18 cellular contexts compared by ENCODE assay signal in genomic region chr3:183108470-183108869, GRCh38. TPM values are rescaled to one million over a fixed set of nuclear protein-coding genes. Genes with fewer than 3 reads are reported as not detected.
DNase-seq lines count a peak whose midpoint lies in the region; ATAC-seq, FAIRE-seq and TF ChIP-seq lines count a peak whose summit lies in the region.
"Had no signal": no experiment of that assay in that cellular context is flagged by ENCODE, and none has a peak within 500 bp of the region (broad histone marks: within the 10 kb centered on the region; RNA-seq: fewer than 3 reads in every experiment).

No MANE protein-coding gene starts in this region.

- CTCF ChIA-PET in GM12878 (lab: Yijun Ruan, JAX), result interaction anchor here (2.0 kb wide), 1 partner anchor 14 kb away, joined by 5 read pairs; no protein-coding TSS in a partner anchor
- CTCF ChIA-PET in WTC11 (lab: Charles Lee), result no interaction called here

- H3K4me1 Mint-ChIP-seq in mesothelial cell of epicardium, result peaks cover 26% of the 10 kb centered on the region
- no peaks in the 10 kb centered on the region for H3K4me1 Mint-ChIP-seq in WTC11
- no peaks in the 10 kb centered on the region for H3K4me1 Mint-ChIP-seq in T-helper 17 cell
- H3K4me1 Mint-ChIP-seq: CD4-positive, CD25-positive, alpha-beta regulatory T cell had no signal

- SMC1A ChIA-PET in GM12878 (lab: Charles Lee; ENCODE audit: uncharacterized antibody, unreplicated experiment), result interaction anchor here (1.0 to 1.5 kb wide), 2 partner anchors 14 to 274 kb away, joined by 4 to 5 read pairs; no protein-coding TSS in a partner anchor

- no peaks in the 10 kb centered on the region for H3K36me3 ChIP-seq in BE2C
- no peaks in the 10 kb centered on the region for H3K36me3 ChIP-seq in Karpas-422 (ENCODE audit: insufficient read depth, low read length)
- no peaks in the 10 kb centered on the region for H3K36me3 ChIP-seq in GM12878 (ENCODE audit: control insufficient read depth in 2 of 2, insufficient read depth in 2 of 2, low read length in 1 of 2)

- H3K79me2 ChIP-seq in Karpas-422 (ENCODE audit: low read length) (no peaks in the 10 kb centered on the region), GM12878 (ENCODE audit: control insufficient read depth, insufficient read depth, low read length) (no peaks in the 10 kb centered on the region)

- no TSS peak for BruUV-seq in GM12878 (replicated peaks; lab: Mats Ljungman, UMichigan)

- H3K27ac ChIP-seq in Karpas-422 (ENCODE audit: low read length) (no peak overlapping the region), GM12878 (ENCODE audit: control insufficient read depth, insufficient read depth) (no peak overlapping the region)
- H3K27ac ChIP-seq: KMS-11 had no signal

- no peak for DNase-seq in BE2C
- DNase-seq in Karpas-422, result no peak
- DNase-seq in GM12878 (ENCODE audit: low read depth, low spot score), result no peak
- no peak for DNase-seq in mesothelial cell of epicardium (ENCODE audit: low spot score in 2 of 2, unreplicated experiment in 2 of 2)
- no peak for DNase-seq in WTC11 (ENCODE audit: low spot score)
- no peak for DNase-seq in T-helper 17 cell
- no peak for DNase-seq in ACHN
- DNase-seq: CD4-positive, CD25-positive, alpha-beta regulatory T cell; DMS79 treated with DMSO at 0.1 percent for 48 hours; GDM1; GOT3; HFFc6; MM.1S; NCI-H187 treated with DMSO at 0.1 percent for 48 hours; NCI-H2171; NCI-H510A had no signal

- H3K9me3 Mint-ChIP-seq in mesothelial cell of epicardium (peaks cover 21% of the 10 kb centered on the region), WTC11 (peaks cover 20% of the 10 kb centered on the region)
- H3K9me3 Mint-ChIP-seq: CD4-positive, CD25-positive, alpha-beta regulatory T cell; HFFc6 had no signal

- H3K27me3 Mint-ChIP-seq in mesothelial cell of epicardium (ENCODE audit: low read depth) (no peaks in the 10 kb centered on the region), WTC11 (ENCODE audit: low read depth) (no peaks in the 10 kb centered on the region), T-helper 17 cell (no peaks in the 10 kb centered on the region)

- H3K4me2 ChIP-seq in Karpas-422 (ENCODE audit: low read depth, low read length, poor library complexity, severe bottlenecking) (peak overlapping the region; percentile 4), GM12878 (ENCODE audit: control insufficient read depth, insufficient read depth) (no peak overlapping the region)
- H3K4me2 ChIP-seq: KMS-11 had no signal

- TF ChIP-seq POLR2A in GM12878 (IDR thresholded peaks at IDR 0.05; ENCODE audit: low read depth, low read length), result no peak

- RAD21 ChIA-PET in GM12878 (lab: Charles Lee; ENCODE audit: unreplicated experiment), result interaction anchor here (1.0 kb wide), 1 partner anchor 7 kb away, joined by 3 read pairs; no protein-coding TSS in a partner anchor

- no peak for FAIRE-seq in GM12878 (lab: Jason Lieb, UNC)

- H3K27ac Mint-ChIP-seq in mesothelial cell of epicardium (peak overlapping the region; percentile 93), WTC11 (no peak overlapping the region), T-helper 17 cell (no peak overlapping the region)
- H3K27ac Mint-ChIP-seq: CD4-positive, CD25-positive, alpha-beta regulatory T cell; HFFc6 had no signal

- H3K27me3 ChIP-seq in BE2C, result no peaks in the 10 kb centered on the region
- H3K27me3 ChIP-seq in Karpas-422 (ENCODE audit: low read length), result no peaks in the 10 kb centered on the region
- no peaks in the 10 kb centered on the region for H3K27me3 ChIP-seq in GM12878 (replicated peaks in 1 of 2; ENCODE audit: control insufficient read depth in 2 of 2, insufficient read depth in 2 of 2, low read length in 1 of 2)

- H4K20me1 ChIP-seq in Karpas-422 (ENCODE audit: insufficient read depth, low read depth, low read length), result no peaks in the 10 kb centered on the region
- no peaks in the 10 kb centered on the region for H4K20me1 ChIP-seq in GM12878 (ENCODE audit: control insufficient read depth, insufficient read depth)

- intact Hi-C loops in GM12878 (cut with micrococcal nuclease; ENCODE audit: unreplicated experiment), result no loop called here

- H3K9me2 ChIP-seq in Karpas-422 (replicated peaks; ENCODE audit: insufficient read depth, low read length), result no peaks in the 10 kb centered on the region

- peaks cover 17% of the 10 kb centered on the region for H3K4me1 ChIP-seq in BE2C
- H3K4me1 ChIP-seq in Karpas-422 (ENCODE audit: low read length), result peaks cover 11% of the 10 kb centered on the region
- no peaks in the 10 kb centered on the region for H3K4me1 ChIP-seq in GM12878 (ENCODE audit: control insufficient read depth, insufficient read depth, low read length)

- TF ChIP-seq RAD21 in GM12878 (IDR thresholded peaks at IDR 0.05; ENCODE audit: insufficient read depth, low read depth, low read length), result no peak

- 63% methylated on average over 4 of the region's 4 CpGs for WGBS in GM12878 (ENCODE audit: insufficient coverage, insufficient replicate concordance, low lambda C conversion rate, missing lambda C conversion rate)

- in situ Hi-C loops in GM12878 (cut with MboI), result no loop called here
- in situ Hi-C loops in ACHN (cut with HindIII; ENCODE audit: low pct_ligation_motif_present, low pct_unique_long_range_greater_than_20kb, low sequenced_read_pairs), result no loop called here

- H3K4me3 Mint-ChIP-seq in mesothelial cell of epicardium (peak overlapping the region; percentile 25), WTC11 (no peak overlapping the region), T-helper 17 cell (no peak overlapping the region)
- H3K4me3 Mint-ChIP-seq: CD4-positive, CD25-positive, alpha-beta regulatory T cell; HFFc6 had no signal

- TF ChIP-seq CTCF in BE2C (IDR thresholded peaks at IDR 0.05; ENCODE audit: low read depth, low read length), result no peak
- no peak for TF ChIP-seq CTCF in GM12878 (IDR thresholded peaks at IDR 0.05 in 2 of 3, conservative IDR thresholded peaks at IDR 0.05 in 1 of 3; ENCODE audit: control insufficient read depth in 2 of 3, extremely low read depth in 1 of 3, insufficient read depth in 1 of 3, low read depth in 3 of 3, low read length in 3 of 3)
- no peak for TF ChIP-seq CTCF in mesothelial cell of epicardium (IDR thresholded peaks at IDR 0.05; ENCODE audit: unreplicated experiment)
- no peak for TF ChIP-seq CTCF in WTC11 (IDR thresholded peaks at IDR 0.05)

- H3K4me3 ChIP-seq in BE2C (ENCODE audit: low read depth, low read length), result peak overlapping the region; percentile 38
- no peak overlapping the region for H3K4me3 ChIP-seq in Karpas-422 (ENCODE audit: low read length)
- no peak overlapping the region for H3K4me3 ChIP-seq in GM12878

- H2AFZ ChIP-seq in Karpas-422 (ENCODE audit: low read length), result peak overlapping the region; percentile 2; the same call in 1 of the 2 replicates
- no peak overlapping the region for H2AFZ ChIP-seq in GM12878 (ENCODE audit: control insufficient read depth, low read depth, low read length)

- peaks cover 5% of the 10 kb centered on the region; the same call in 1 of the 2 replicates for H3K9me3 ChIP-seq in BE2C
- peaks cover 4% of the 10 kb centered on the region; the same call in 1 of the 2 replicates for H3K9me3 ChIP-seq in Karpas-422 (ENCODE audit: low read length)
- no peaks in the 10 kb centered on the region; the same call in 2 of the 3 replicates for H3K9me3 ChIP-seq in GM12878 (replicated peaks; ENCODE audit: control insufficient read depth, insufficient read depth, low read length)
- H3K9me3 ChIP-seq in T-helper 17 cell (ENCODE audit: control insufficient read depth, low read length, poor library complexity, severe bottlenecking), result no peaks in the 10 kb centered on the region

- no peak for TF ChIP-seq EP300 in GM12878 (IDR thresholded peaks at IDR 0.05; ENCODE audit: borderline replicate concordance in 1 of 2, control insufficient read depth in 1 of 2, low read depth in 2 of 2, low read length in 2 of 2)

- H3K36me3 Mint-ChIP-seq in mesothelial cell of epicardium, result peaks cover 9% of the 10 kb centered on the region
- peaks cover 9% of the 10 kb centered on the region; the same call in 1 of the 2 replicates for H3K36me3 Mint-ChIP-seq in WTC11
- no peaks in the 10 kb centered on the region for H3K36me3 Mint-ChIP-seq in T-helper 17 cell (ENCODE audit: low read depth)
- H3K36me3 Mint-ChIP-seq: CD4-positive, CD25-positive, alpha-beta regulatory T cell had no signal

- H3K9ac ChIP-seq in Karpas-422 (ENCODE audit: low read length), result no peak overlapping the region
- H3K9ac ChIP-seq in GM12878 (ENCODE audit: control insufficient read depth, insufficient read depth, low read length), result no peak overlapping the region
- H3K9ac ChIP-seq: KMS-11 had no signal

- ATAC-seq in GM12878 (no peak), WTC11 (no peak), GM19351 (IDR thresholded peaks at IDR 0.05; ENCODE audit: unreplicated experiment) (no peak), T-helper 17 cell (no peak)

- POLR2A ChIA-PET in GM12878 (lab: Charles Lee), result no interaction called here
- POLR2A ChIA-PET in WTC11 (lab: Charles Lee), result no interaction called here

RNA-seq across cellular contexts. Expression of gene MCCC1, which starts 9.2 kb away (rescaled TPM):
- 5.5 TPM for polyA plus RNA-seq in BE2C (2012; ENCODE audit: insufficient read depth, insufficient read length, low read depth)
- 60.4 and 61.7 TPM in 2 replicates for total RNA-seq in Karpas-422 (2014; rRNA removed; shearing (Covaris generic); ENCODE audit: low replicate concordance)
- total RNA-seq in GM12878 (2013; cell fraction: nucleolus; rRNA removed), result 94.9 and 97.3 TPM in 2 replicates
- total RNA-seq in GM12878 (2014; rRNA removed) (43.9 and 47.7 TPM in 2 replicates), GM12878 (2014; rRNA removed; fragmentation: Illumina TruSeq; extraction: Trizol) (52.1 and 52.8 TPM in 2 replicates), GM12878 (2021) (40.0 and 41.9 TPM in 2 replicates), mesothelial cell of epicardium (36.4 to 39.0 TPM (median 37.3 TPM) in 3 replicates), WTC11 (2021) (19.5 to 21.9 TPM (median 19.9 TPM) in 3 replicates), T-helper 17 cell (10 to 100 TPM; 17.5 to 17.6 TPM)
- polyA plus RNA-seq in GM12878 (2011; ENCODE audit: low read depth), result 32.9 TPM
- polyA plus RNA-seq in GM12878 (2011; rRNA removed) (62.6 and 68.3 TPM in 2 replicates), GM12878 (2014; fragmentation: Illumina TruSeq; extraction: Trizol) (46.3 and 52.3 TPM in 2 replicates), GM12878 (2014; fragmentation: Nextera tagmentation; extraction: Ambion mirVana) (10 to 100 TPM; 35.0 to 38.7 TPM), GM12878 (2014; rRNA removed) (39.8 and 41.3 TPM in 2 replicates), GM12878 (2016; fragmentation: Nextera tagmentation; extraction: Ambion mirVana) (10 to 100 TPM; 61.8 to 71.7 TPM)
- polyA plus RNA-seq in GM12878 (2011; cell fraction: cytosol; rRNA removed), result 42.3 and 43.2 TPM in 2 replicates
- 66.7 and 76.5 TPM in 2 replicates for polyA plus RNA-seq in GM12878 (2011; cell fraction: nucleus; rRNA removed)
- 35.5 and 38.9 TPM in 2 replicates for polyA plus RNA-seq in GM12878 (2012)
- polyA minus RNA-seq in GM12878 (2011; rRNA and poly(A)+ RNA removed), result 61.5 and 63.8 TPM in 2 replicates
- polyA minus RNA-seq in GM12878 (2011; cell fraction: cytosol; rRNA and poly(A)+ RNA removed), result 22.0 and 33.5 TPM in 2 replicates
- 49.7 and 64.7 TPM in 2 replicates for polyA minus RNA-seq in GM12878 (2011; cell fraction: nucleus; rRNA and poly(A)+ RNA removed)

RNA-seq across cellular contexts. Expression of gene LAMP3, which starts 54.1 kb away (rescaled TPM):
- 0.17 TPM for polyA plus RNA-seq in BE2C (2012; ENCODE audit: insufficient read depth, insufficient read length, low read depth)
- total RNA-seq in Karpas-422 (2014; rRNA removed; shearing (Covaris generic); ENCODE audit: low replicate concordance), result 44.0 and 102 TPM in 2 replicates
- 103 and 118 TPM in 2 replicates for total RNA-seq in GM12878 (2013; cell fraction: nucleolus; rRNA removed)
- 17.7 and 20.3 TPM in 2 replicates for total RNA-seq in GM12878 (2014; rRNA removed)
- 21.2 TPM in 2 replicates for total RNA-seq in GM12878 (2014; rRNA removed; fragmentation: Illumina TruSeq; extraction: Trizol)
- 18.3 and 18.9 TPM in 2 replicates for total RNA-seq in GM12878 (2021)
- 28.4 TPM for polyA plus RNA-seq in GM12878 (2011; ENCODE audit: low read depth)
- 49.2 and 63.4 TPM in 2 replicates for polyA plus RNA-seq in GM12878 (2011; rRNA removed)
- polyA plus RNA-seq in GM12878 (2011; cell fraction: cytosol; rRNA removed), result 36.9 and 38.4 TPM in 2 replicates
- 27.5 and 31.6 TPM in 2 replicates for polyA plus RNA-seq in GM12878 (2011; cell fraction: nucleus; rRNA removed)
- polyA plus RNA-seq in GM12878 (2012), result 40.3 and 54.6 TPM in 2 replicates
- 32.9 and 35.8 TPM in 2 replicates for polyA plus RNA-seq in GM12878 (2014; fragmentation: Illumina TruSeq; extraction: Trizol)
- 10 to 100 TPM in 1 of 2 experiments, 1 to 10 TPM in 1; 9.4 to 23.5 TPM for polyA plus RNA-seq in GM12878 (2014; fragmentation: Nextera tagmentation; extraction: Ambion mirVana)
- 13.1 and 16.3 TPM in 2 replicates for polyA plus RNA-seq in GM12878 (2014; rRNA removed)
- polyA plus RNA-seq in GM12878 (2016; fragmentation: Nextera tagmentation; extraction: Ambion mirVana), result 10 to 100 TPM; 24.0 to 24.2 TPM
- polyA minus RNA-seq in GM12878 (2011; rRNA and poly(A)+ RNA removed), result 30.1 and 32.0 TPM in 2 replicates
- 16.3 and 19.1 TPM in 2 replicates for polyA minus RNA-seq in GM12878 (2011; cell fraction: cytosol; rRNA and poly(A)+ RNA removed)
- 6.9 and 11.8 TPM in 2 replicates for polyA minus RNA-seq in GM12878 (2011; cell fraction: nucleus; rRNA and poly(A)+ RNA removed)
- 1.5 to 1.9 TPM (median 1.7 TPM) in 3 replicates for total RNA-seq in mesothelial cell of epicardium
- 0.39 to 0.53 TPM (median 0.44 TPM) in 3 replicates for total RNA-seq in WTC11 (2021)
- total RNA-seq in T-helper 17 cell, result 1 to 10 TPM; 1.9 to 2.0 TPM
